17 cellular contexts compared by ENCODE assay signal in genomic region chr20:25050501-25051350, GRCh38. TPM values are rescaled to one million over a fixed set of nuclear protein-coding genes. Genes with fewer than 3 reads are reported as not detected.
DNase-seq lines count a peak whose midpoint lies in the region; ATAC-seq, FAIRE-seq and TF ChIP-seq lines count a peak whose summit lies in the region.
"Had no signal": no experiment of that assay in that cellular context is flagged by ENCODE, and none has a peak within 500 bp of the region (broad histone marks: within the 10 kb centered on the region; RNA-seq: fewer than 3 reads in every experiment).

No MANE protein-coding gene starts in this region.

- TF ChIP-seq CTCF in H1 (IDR thresholded peaks at IDR 0.05; ENCODE audit: control extremely low read depth in 1 of 3, insufficient read depth in 1 of 3, low read depth in 1 of 3, low read length in 3 of 3) (no peak), neural crest cell (conservative IDR thresholded peaks at IDR 0.05) (no peak), tibial artery (IDR thresholded peaks at IDR 0.05) (no peak)

- H4K91ac ChIP-seq in H1 (replicated peaks; ENCODE audit: insufficient read length, low read length): no peak overlapping the region

- H3K27ac ChIP-seq in H1 (ENCODE audit: low read depth, low read length): no peak overlapping the region
- peak overlapping the region; percentile 52 to 96 for H3K27ac ChIP-seq in tibial artery
- H3K27ac ChIP-seq: foreskin keratinocyte had no signal

- POLR2A ChIA-PET in H1 (lab: Charles Lee; ENCODE audit: partially characterized antibody): no interaction called here

- peak overlapping the region; percentile 2; the same call in 1 of the 2 replicates for H2BK5ac ChIP-seq in H1 (ENCODE audit: low read depth, low read length)

- no peak overlapping the region for H2AFZ ChIP-seq in H1 (ENCODE audit: low read length)

- H3K14ac ChIP-seq in H1 (ENCODE audit: insufficient read length): no peak overlapping the region

- 90% methylated on average over 17 of the region's 17 CpGs; no CpG with 5 or more reads in 1 of the 2 experiments for WGBS in H1 (ENCODE audit: extremely low coverage in 1 of 2, insufficient coverage in 1 of 2, insufficient read length in 1 of 2, insufficient replicate concordance in 2 of 2, low coverage in 1 of 2, low lambda C conversion rate in 2 of 2, missing lambda C conversion rate in 1 of 2), 2 experiments

- H3K27ac Mint-ChIP-seq in neural crest cell (ENCODE audit: unreplicated experiment): peak overlapping the region; percentile 35

- H3K23ac ChIP-seq in H1 (ENCODE audit: insufficient read length): no peak overlapping the region

- no peak for FAIRE-seq in H1 (lab: Jason Lieb, UNC)
- FAIRE-seq: keratinocyte had no signal

- H3K4me1 Mint-ChIP-seq in neural crest cell: peaks cover 35% of the 10 kb centered on the region

- no peaks in the 10 kb centered on the region for H3K79me1 ChIP-seq in H1 (ENCODE audit: low read depth, low read length)

- H4K5ac ChIP-seq in H1 (ENCODE audit: insufficient read length, low read depth, low read length): no peak overlapping the region

- no peak overlapping the region for H3K4me3 Mint-ChIP-seq in neural crest cell
- H3K4me3 Mint-ChIP-seq: nephron had no signal

- ATAC-seq in left ventricle myocardium superior (no peak), GM21723 (IDR thresholded peaks at IDR 0.05; ENCODE audit: unreplicated experiment) (no peak)
- ATAC-seq: foreskin keratinocyte had no signal

- no peaks in the 10 kb centered on the region for H3K79me2 ChIP-seq in H1 (ENCODE audit: control insufficient read depth in 1 of 2, insufficient read depth in 2 of 2, low read length in 2 of 2)

- no peak overlapping the region; the same call in 1 of the 2 replicates for H4K8ac ChIP-seq in H1 (ENCODE audit: extremely low read depth, insufficient read depth, low read length)

- no peaks in the 10 kb centered on the region for H4K20me1 ChIP-seq in H1 (replicated peaks in 1 of 2; ENCODE audit: control insufficient read depth in 1 of 2, insufficient read depth in 2 of 2, low read length in 2 of 2)

- H3K9me3 ChIP-seq in H1 (ENCODE audit: insufficient read depth in 2 of 2, low read depth in 1 of 2, low read length in 1 of 2) (no peaks in the 10 kb centered on the region), tibial artery (no peaks in the 10 kb centered on the region)

- no peak overlapping the region for H3K4ac ChIP-seq in H1 (replicated peaks; ENCODE audit: insufficient read length, low read depth, low read length)

- no peak overlapping the region for H2BK12ac ChIP-seq in H1 (ENCODE audit: low read depth, low read length)

- H3K27me3 ChIP-seq in H1 (replicated peaks in 1 of 4; ENCODE audit: control insufficient read depth in 3 of 4, extremely low read depth in 1 of 4, insufficient read depth in 3 of 4, low read length in 3 of 4) (peaks cover 0 to 8% (median 5%) of the 10 kb centered on the region in 4 experiments; a peak in 5 of 7 replicates), tibial artery (no peaks in the 10 kb centered on the region)
- H3K27me3 ChIP-seq: foreskin keratinocyte had no signal

- H2AK5ac ChIP-seq in H1 (ENCODE audit: low read depth, low read length): no peak overlapping the region

- DNase-seq in cardiac septum (ENCODE audit: low spot score) (peak; percentile 63), left ventricle myocardium superior (no peak), H1 (ENCODE audit: low read depth in 1 of 2, low spot score in 2 of 2) (no peak), neural crest cell (ENCODE audit: low read depth, low spot score) (no peak), tibial artery (peak; percentile 20 to 56), COR-L47 (lab: John Stamatoyannopoulos, UW) (no peak)
- DNase-seq in NK-92 treated with Interleukin-12 subunit alpha and Interleukin-12 subunit beta, amount 100 ng/mL, for 24 hours (lab: John Stamatoyannopoulos, UW): no peak
- DNase-seq: effector CD4-positive, alpha-beta T cell; foreskin keratinocyte; NCI-H1092 treated with DMSO at 0.1 percent for 48 hours; NCI-H2227 treated with DMSO at 0.1 percent for 48 hours had no signal

- H2BK120ac ChIP-seq in H1 (replicated peaks; ENCODE audit: low read depth, low read length): no peak overlapping the region

- CTCF ChIA-PET in H1 (lab: Charles Lee; ENCODE audit: partially characterized antibody): interaction anchor here (1.0 to 1.3 kb wide), 2 partner anchors 11 to 15 kb away, joined by 4 to 5 read pairs; no protein-coding TSS in a partner anchor

- no peak overlapping the region for H3K56ac ChIP-seq in H1 (replicated peaks; ENCODE audit: insufficient read length, low read depth, low read length)

- intact Hi-C loops in cardiac septum (cut with DNase I): loop anchor here (5.0 to 10.0 kb wide), 3 partner anchors 144 to 1696 kb away; partner anchors contain the start of genes ENTPD6 and NXT1
- intact Hi-C loops in left ventricle myocardium superior (cut with micrococcal nuclease): no loop called here
- intact Hi-C loops in tibial artery (cut with DNase I; ENCODE audit: low total_unique reads): loop anchor here (10.0 kb wide), 1 partner anchor 184 kb away; no protein-coding TSS in a partner anchor

- H3K9ac ChIP-seq in H1 (replicated peaks in 1 of 4; ENCODE audit: extremely low read depth in 1 of 4, low read depth in 3 of 4, low read length in 3 of 4): no peak overlapping the region

- peaks cover 24% of the 10 kb centered on the region for H3K27me3 Mint-ChIP-seq in neural crest cell (ENCODE audit: low read depth)

- no peak overlapping the region for H2BK20ac ChIP-seq in H1 (ENCODE audit: low read length)

- no peak for TF ChIP-seq RAD21 in H1 (IDR thresholded peaks at IDR 0.05 in 1 of 2, conservative IDR thresholded peaks at IDR 0.05 in 1 of 2; ENCODE audit: low read depth in 2 of 2, low read length in 2 of 2)

- no peaks in the 10 kb centered on the region for H3K36me3 Mint-ChIP-seq in neural crest cell (ENCODE audit: low read depth)

- no peak overlapping the region for H2BK15ac ChIP-seq in H1 (ENCODE audit: low read length)

- H3K36me3 ChIP-seq in H1 (ENCODE audit: control insufficient read depth in 2 of 4, insufficient read depth in 4 of 4, low read length in 3 of 4) (no peaks in the 10 kb centered on the region), tibial artery (peaks cover 8 to 23% (median 16%) of the 10 kb centered on the region in 3 donors)

- H3K23me2 ChIP-seq in H1 (ENCODE audit: low read depth, low read length): no peaks in the 10 kb centered on the region; the same call in 1 of the 2 replicates

- H3K18ac ChIP-seq in H1 (ENCODE audit: extremely low read depth, low read length): no peak overlapping the region

- TF ChIP-seq EP300 in H1 (IDR thresholded peaks at IDR 0.05; ENCODE audit: borderline replicate concordance in 1 of 2, low read depth in 2 of 2, low read length in 2 of 2): no peak

- TF ChIP-seq POLR2A in H1 (IDR thresholded peaks at IDR 0.05; ENCODE audit: control extremely low read depth in 1 of 2, low read depth in 2 of 2, low read length in 2 of 2): no peak

- no peaks in the 10 kb centered on the region for H3K9me3 Mint-ChIP-seq in neural crest cell
- H3K9me3 Mint-ChIP-seq: nephron had no signal

- H3K4me3 ChIP-seq in H1 (ENCODE audit: extremely low read depth in 1 of 4, insufficient read depth in 2 of 4, low read depth in 3 of 4, low read length in 4 of 4) (no peak overlapping the region), tibial artery (no peak overlapping the region)
- H3K4me3 ChIP-seq: smooth muscle cell had no signal

- H3K4me1 ChIP-seq in H1 (replicated peaks in 1 of 4; ENCODE audit: control insufficient read depth in 3 of 4, insufficient read depth in 4 of 4, low read length in 3 of 4) (peaks cover 0 to 5% (median 4%) of the 10 kb centered on the region in 4 experiments; a peak in 5 of 7 replicates), tibial artery (peaks cover 10 to 98% (median 90%) of the 10 kb centered on the region in 4 donors)
- H3K4me1 ChIP-seq: foreskin keratinocyte had no signal

- no peak overlapping the region for H3K4me2 ChIP-seq in H1 (ENCODE audit: insufficient read depth in 1 of 2, low read depth in 2 of 2, low read length in 2 of 2)
- H3K4me2 ChIP-seq: smooth muscle cell had no signal

RNA-seq across cellular contexts. Expression of gene ACSS1, which starts 7.2 kb away (rescaled TPM):
- total RNA-seq in cardiac septum (47.6 TPM), left ventricle myocardium superior (164 TPM), neural crest cell (13.1 and 14.0 TPM in 2 replicates)
- 2.2 and 2.6 TPM in 2 replicates for total RNA-seq in H1 (2021; fragmentation: NEBNext Ultra II Directional; extraction: Animal tissue kit (Norgen Biotek cat#: 25700))
- polyA plus RNA-seq in H1 (2011; rRNA removed): 3.3 and 3.4 TPM in 2 replicates
- polyA plus RNA-seq in H1 (2011; cell fraction: cytosol; rRNA removed): 3.7 TPM
- 5.8 TPM for polyA plus RNA-seq in H1 (2011; cell fraction: nucleus; rRNA removed)
- polyA plus RNA-seq in H1 (2012, experiment 1 of 2): 2.6 to 4.3 TPM (median 3.7 TPM) in 4 replicates
- polyA plus RNA-seq in H1 (2012, experiment 2 of 2): 2.2 TPM
- 1.2 TPM for polyA plus RNA-seq in H1 (2013, experiment 1 of 2)
- 1.1 TPM for polyA plus RNA-seq in H1 (2013, experiment 2 of 2)
- 3.4 and 6.8 TPM in 2 replicates for polyA minus RNA-seq in H1 (2011; rRNA and poly(A)+ RNA removed)
- polyA minus RNA-seq in H1 (2011; cell fraction: cytosol; rRNA and poly(A)+ RNA removed): 2.1 TPM
- 2.3 TPM for polyA minus RNA-seq in H1 (2011; cell fraction: nucleus; rRNA and poly(A)+ RNA removed)

RNA-seq across cellular contexts. Expression of gene VSX1, which starts 31.2 kb away (rescaled TPM):
- total RNA-seq in cardiac septum (0.54 TPM), left ventricle myocardium superior (not detected), neural crest cell (3.8 and 4.2 TPM in 2 replicates)
- not detected in 2 replicates for total RNA-seq in H1 (2021; fragmentation: NEBNext Ultra II Directional; extraction: Animal tissue kit (Norgen Biotek cat#: 25700))
- 0.05 and 0.14 TPM in 2 replicates for polyA plus RNA-seq in H1 (2011; rRNA removed)
- 0.04 TPM for polyA plus RNA-seq in H1 (2011; cell fraction: cytosol; rRNA removed)
- not detected for polyA plus RNA-seq in H1 (2011; cell fraction: nucleus; rRNA removed)
- not detected in 4 replicates for polyA plus RNA-seq in H1 (2012, experiment 1 of 2)
- not detected for polyA plus RNA-seq in H1 (2012, experiment 2 of 2)
- 0.10 TPM for polyA plus RNA-seq in H1 (2013, experiment 1 of 2)
- 0.04 TPM for polyA plus RNA-seq in H1 (2013, experiment 2 of 2)
- not detected in 2 replicates for polyA minus RNA-seq in H1 (2011; rRNA and poly(A)+ RNA removed)
- not detected for polyA minus RNA-seq in H1 (2011; cell fraction: cytosol; rRNA and poly(A)+ RNA removed)
- 1.00 TPM for polyA minus RNA-seq in H1 (2011; cell fraction: nucleus; rRNA and poly(A)+ RNA removed)
- total RNA-seq: aorta, foreskin keratinocyte, smooth muscle cell, urinary bladder had no signal
- polyA plus RNA-seq: aorta, foreskin keratinocyte, keratinocyte, smooth muscle cell had no signal

RNA-seq across cellular contexts. Expression of gene APMAP, which starts 58.2 kb away (rescaled TPM):
- 28.2 TPM for total RNA-seq in cardiac septum
- total RNA-seq in left ventricle myocardium superior: 25.9 TPM
- total RNA-seq in H1 (2021; fragmentation: NEBNext Ultra II Directional; extraction: Animal tissue kit (Norgen Biotek cat#: 25700)): 63.6 and 66.0 TPM in 2 replicates
- 31.3 and 38.1 TPM in 2 replicates for polyA plus RNA-seq in H1 (2011; rRNA removed)
- polyA plus RNA-seq in H1 (2011; cell fraction: cytosol; rRNA removed): 49.3 TPM
- polyA plus RNA-seq in H1 (2011; cell fraction: nucleus; rRNA removed): 35.2 TPM
- 60.6 to 69.3 TPM (median 62.7 TPM) in 4 replicates for polyA plus RNA-seq in H1 (2012, experiment 1 of 2)
- polyA plus RNA-seq in H1 (2012, experiment 2 of 2): 47.6 TPM
- 72.9 TPM for polyA plus RNA-seq in H1 (2013, experiment 1 of 2)
- polyA plus RNA-seq in H1 (2013, experiment 2 of 2): 82.4 TPM
- polyA minus RNA-seq in H1 (2011; rRNA and poly(A)+ RNA removed): 25.0 and 25.8 TPM in 2 replicates
- polyA minus RNA-seq in H1 (2011; cell fraction: cytosol; rRNA and poly(A)+ RNA removed): 15.6 TPM
- 17.7 TPM for polyA minus RNA-seq in H1 (2011; cell fraction: nucleus; rRNA and poly(A)+ RNA removed)
- 85.0 and 88.6 TPM in 2 replicates for total RNA-seq in neural crest cell

Comparison
In these comparisons a context has a peak if more than half of its experiments do, and no peak if none do; other contexts are left out.
1. DNase-seq: peak in cardiac septum (single experiment) and tibial artery (2 of 2); none in left ventricle myocardium superior (single experiment), H1 (0 of 2), neural crest cell (single experiment), COR-L47 (single experiment) and NK-92 treated with Interleukin-12 subunit alpha and Interleukin-12 subunit beta, amount 100 ng/mL, for 24 hours (single experiment).